27 cellular contexts compared by ENCODE assay signal in genomic region chr5:91998774-91999173, GRCh38.
"Had no signal": no experiment of that assay in that cellular context is flagged by ENCODE, and none has a peak within 500 bp of the region (broad histone marks: within the 10 kb centered on the region; RNA-seq: fewer than 3 reads in every experiment).

No MANE protein-coding gene starts in this region.

- H3K36me3 ChIP-seq: left lung, lower lobe of right lung, neural progenitor cell, ovary, right atrium auricular region, right lobe of liver, tibial nerve, uterus had no signal

- H3K4me2 ChIP-seq: neural progenitor cell, smooth muscle cell had no signal

- H3K27me3 ChIP-seq: left lung, neural progenitor cell, ovary, right atrium auricular region, right lobe of liver, tibial nerve, uterus had no signal

- H2AFZ ChIP-seq: neural progenitor cell had no signal

- H3K27ac Mint-ChIP-seq: naive B cell; natural killer cell; nephron progenitor cell; neural progenitor cell; progenitor cell of endocrine pancreas; stimulated activated memory B cell treated with anti-CD40 and anti-IgM and Interleukin-4, amounts not matched to agents 10 μg/mL and 1 μg/mL and 100 μg/mL, for 72 hours; stimulated activated naive CD8-positive, alpha-beta T cell treated with anti-CD3 and anti-CD28 coated beads, Interleukin-15, amount 100 ng/mL, for 72 hours; type B pancreatic cell had no signal

- H3K9me3 ChIP-seq: left lung, lower lobe of right lung, ovary, right atrium auricular region, right lobe of liver, tibial nerve, uterus had no signal

- H3K4me1 ChIP-seq: left lung, lower lobe of right lung, neural progenitor cell, right atrium auricular region, right lobe of liver, tibial nerve, uterus had no signal

- H3K9me3 Mint-ChIP-seq: mesothelial cell of epicardium; nephron progenitor cell; neural progenitor cell; stimulated activated memory B cell treated with anti-CD40 and anti-IgM and Interleukin-4, amounts not matched to agents 10 μg/mL and 1 μg/mL and 100 μg/mL, for 72 hours; stimulated activated naive CD8-positive, alpha-beta T cell treated with anti-CD3 and anti-CD28 coated beads, Interleukin-15, amount 100 ng/mL, for 72 hours; type B pancreatic cell had no signal

- ATAC-seq: left colon; left lung; lower lobe of right lung; natural killer cell; right lobe of liver; stimulated activated memory B cell treated with anti-CD40 and anti-IgM and Interleukin-4, amounts not matched to agents 10 μg/mL and 1 μg/mL and 100 μg/mL, for 72 hours; stimulated activated naive CD8-positive, alpha-beta T cell treated with anti-CD3 and anti-CD28 coated beads, Interleukin-15, amount 100 ng/mL, for 72 hours had no signal

- H3K27me3 Mint-ChIP-seq: naive B cell; progenitor cell of endocrine pancreas; stimulated activated memory B cell treated with anti-CD40 and anti-IgM and Interleukin-4, amounts not matched to agents 10 μg/mL and 1 μg/mL and 100 μg/mL, for 72 hours; stimulated activated naive CD8-positive, alpha-beta T cell treated with anti-CD3 and anti-CD28 coated beads, Interleukin-15, amount 100 ng/mL, for 72 hours; type B pancreatic cell had no signal

- H3K9ac ChIP-seq: neural progenitor cell had no signal

- DNase-seq: kidney; left colon; left lung; lower lobe of right lung; mammary epithelial cell; mesenchymal stem cell; naive B cell; natural killer cell; nephron progenitor cell; ovary; right lobe of liver; stimulated activated CD4-positive, alpha-beta T cell treated with anti-CD3 and anti-CD28 coated beads, Interleukin-1b, Interleukin-23, amount 100 ng/mL, for 48 hours; stimulated activated CD4-positive, alpha-beta T cell treated with anti-CD3 and anti-CD28 coated beads, Interleukin-2, amount 100 ng/mL, for 48 hours; stimulated activated CD4-positive, alpha-beta T cell treated with anti-CD3 and anti-CD28 coated beads, Interleukin-4, amount 100 ng/mL, for 4 hours; stimulated activated CD8-positive, alpha-beta memory T cell treated with anti-CD3 and anti-CD28 coated beads, Interleukin-4, amount 100 ng/mL, for 48 hours; stimulated activated naive CD4-positive, alpha-beta T cell treated with Interleukin-2 at 50 U/mL for 16 hours; stimulated activated naive CD8-positive, alpha-beta T cell treated with anti-CD3 and anti-CD28 coated beads, Interleukin-15, amount 100 ng/mL, for 72 hours; substantia nigra; uterus had no signal

- H3K4me3 ChIP-seq: left lung, lower lobe of right lung, neural progenitor cell, ovary, right atrium auricular region, right lobe of liver, smooth muscle cell, tibial nerve, uterus had no signal

- H3K36me3 Mint-ChIP-seq: mesothelial cell of epicardium; naive B cell; natural killer cell; neural progenitor cell; stimulated activated memory B cell treated with anti-CD40 and anti-IgM and Interleukin-4, amounts not matched to agents 10 μg/mL and 1 μg/mL and 100 μg/mL, for 72 hours; type B pancreatic cell had no signal

- H3K4me1 Mint-ChIP-seq: naive B cell; natural killer cell; nephron progenitor cell; stimulated activated memory B cell treated with anti-CD40 and anti-IgM and Interleukin-4, amounts not matched to agents 10 μg/mL and 1 μg/mL and 100 μg/mL, for 72 hours; stimulated activated naive CD8-positive, alpha-beta T cell treated with anti-CD3 and anti-CD28 coated beads, Interleukin-15, amount 100 ng/mL, for 72 hours had no signal

- H3K27ac ChIP-seq: left lung, lower lobe of right lung, neural progenitor cell, ovary, right atrium auricular region, right lobe of liver, tibial nerve, uterus had no signal

- H3K4me3 Mint-ChIP-seq: mesothelial cell of epicardium; naive B cell; natural killer cell; nephron progenitor cell; neural progenitor cell; stimulated activated memory B cell treated with anti-CD40 and anti-IgM and Interleukin-4, amounts not matched to agents 10 μg/mL and 1 μg/mL and 100 μg/mL, for 72 hours; stimulated activated naive CD8-positive, alpha-beta T cell treated with anti-CD3 and anti-CD28 coated beads, Interleukin-15, amount 100 ng/mL, for 72 hours; type B pancreatic cell had no signal
